16 cellular contexts compared by ENCODE assay signal in genomic region chr11:85310479-85310878, GRCh38.
"Had no signal": no experiment of that assay in that cellular context is flagged by ENCODE, and none has a peak within 500 bp of the region (broad histone marks: within the 10 kb centered on the region; RNA-seq: fewer than 3 reads in every experiment).

No MANE protein-coding gene starts in this region.

- H3K27ac ChIP-seq: breast epithelium, lower lobe of right lung, transverse colon had no signal

- FAIRE-seq: endometrium had no signal

- H3K4me1 ChIP-seq: breast epithelium, lower lobe of right lung, transverse colon had no signal

- H3K27me3 ChIP-seq: breast epithelium, transverse colon had no signal

- DNase-seq: activated CD4-positive, alpha-beta T cell treated with anti-CD3 and anti-CD28 coated beads for 4 hours; activated CD8-positive, alpha-beta memory T cell treated with anti-CD3 and anti-CD28 coated beads, Interleukin-2, amount 50 U/mL, for 4 hours; activated CD8-positive, alpha-beta T cell treated with anti-CD3 and anti-CD28 coated beads for 36 hours; activated naive CD8-positive, alpha-beta T cell treated with anti-CD3 and anti-CD28 coated beads, Interleukin-2, amount 10 ng/mL, durations not matched to agents 7 days and 5 days; glutamatergic neuron; immature natural killer cell; left cardiac atrium; lower lobe of right lung; naive thymus-derived CD8-positive, alpha-beta T cell; right cardiac atrium; stimulated activated naive B cell treated with anti-CD40 and anti-IgM and Interleukin-4, amounts not matched to agents 10 μg/mL and 1 μg/mL and 100 μg/mL, for 72 hours; T-helper 9 cell; transverse colon had no signal

- ATAC-seq: activated CD8-positive, alpha-beta T cell treated with anti-CD3 and anti-CD28 coated beads for 36 hours; esophagus mucosa; left cardiac atrium; lower lobe of right lung; naive thymus-derived CD8-positive, alpha-beta T cell; right cardiac atrium; stimulated activated naive B cell treated with anti-CD40 and anti-IgM and Interleukin-4, amounts not matched to agents 10 μg/mL and 1 μg/mL and 100 μg/mL, for 72 hours had no signal
